ENCODE assay signal across 8 cellular contexts in the genomic region with DNA sequence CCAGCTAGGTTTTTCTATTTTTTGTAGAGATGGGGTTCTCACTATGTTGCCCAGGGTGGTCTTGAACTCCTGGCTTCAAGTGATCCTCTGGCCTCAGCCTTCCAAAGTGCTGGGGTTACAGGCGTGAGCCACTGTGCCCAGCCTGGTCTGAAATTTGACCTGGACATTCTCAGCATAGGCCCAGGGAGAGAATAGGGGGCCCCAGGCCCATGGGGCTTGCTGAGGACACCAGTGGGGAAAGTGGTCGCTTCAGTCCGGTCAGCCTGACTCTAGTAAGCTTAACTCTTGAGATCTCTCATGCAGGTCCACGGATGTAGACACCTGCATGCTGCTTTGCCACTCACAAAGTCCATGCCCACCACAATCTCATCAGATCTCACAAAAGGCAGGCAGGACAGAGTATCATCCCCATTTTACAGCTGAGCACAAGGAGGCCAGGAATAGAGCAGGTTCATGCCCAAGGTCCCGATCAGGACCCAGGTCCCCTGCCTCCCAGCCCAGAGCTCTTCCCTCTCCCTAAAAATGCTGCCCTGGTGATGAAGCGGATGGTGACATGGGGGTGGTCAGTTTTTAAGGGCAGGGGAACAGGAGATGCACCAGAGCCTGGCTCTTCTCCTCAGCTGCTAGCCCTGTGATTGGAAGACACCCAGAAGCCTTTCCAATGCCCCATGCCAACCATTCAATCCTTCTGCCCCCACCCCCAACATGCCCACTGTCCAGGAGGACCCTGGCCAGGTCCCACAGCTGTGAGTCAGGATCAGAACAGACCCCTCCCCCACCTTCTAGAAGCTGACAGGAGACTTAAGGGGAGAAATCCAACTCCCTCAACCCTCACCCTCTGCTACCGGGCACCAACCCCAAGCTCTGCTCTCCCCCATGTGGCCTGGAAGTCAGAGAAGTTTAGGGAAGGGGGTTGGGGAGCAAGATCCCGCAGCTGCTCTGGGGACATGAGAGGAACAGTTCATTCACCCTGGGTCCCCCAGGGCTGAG. TPM values are rescaled to one million over a fixed set of nuclear protein-coding genes. Genes with fewer than 3 reads are reported as not detected.
DNase-seq lines count a peak whose midpoint lies in the region; ATAC-seq lines count a peak whose summit lies in the region.

No MANE protein-coding gene starts in this region.

- no peak for ATAC-seq in naive thymus-derived CD4-positive, alpha-beta T cell
- no peak for ATAC-seq in HG03342 (IDR thresholded peaks at IDR 0.05; ENCODE audit: unreplicated experiment)

- CTCF ChIA-PET in naive thymus-derived CD4-positive, alpha-beta T cell (lab: Charles Lee) = no interaction called here

- intact Hi-C loops in naive thymus-derived CD4-positive, alpha-beta T cell (cut with micrococcal nuclease) = loop anchor here (1.0 to 5.0 kb wide), 4 partner anchors 8 to 1679 kb away; a partner anchor contains a TSS

- peak overlapping the region; percentile 78 for H3K4me3 ChIP-seq in BLaER1
- no peak overlapping the region for H3K4me3 ChIP-seq in Karpas-422 (ENCODE audit: low read length)
- H3K4me3 ChIP-seq in naive thymus-derived CD4-positive, alpha-beta T cell (ENCODE audit: low read length) = peak overlapping the region; percentile 42

- H3K79me2 ChIP-seq in Karpas-422 (ENCODE audit: low read length) = no peaks in the 10 kb centered on the region

- H3K27me3 ChIP-seq in BLaER1 (no peaks in the 10 kb centered on the region), Karpas-422 (ENCODE audit: low read length) (0 out of 2 replicates have a peak, but pooled peaks cover 4% of the 10 kb centered on the region)
- H3K27me3 ChIP-seq in naive thymus-derived CD4-positive, alpha-beta T cell (ENCODE audit: control insufficient read depth in 2 of 2, insufficient read depth in 2 of 2, low read length in 2 of 2) = no peaks in the 10 kb centered on the region

- DNase-seq in Karpas-422 (no peak), dermis blood vessel endothelial cell (peak; percentile 52), SKM-1 treated with dmso at 0.1 percent for 144 hours (lab: John Stamatoyannopoulos, UW; ENCODE audit: unreplicated experiment) (no peak), retina (no peak), GOT3 (lab: John Stamatoyannopoulos, UW) (no peak)
- no peak for DNase-seq in naive thymus-derived CD4-positive, alpha-beta T cell

- H3K9me3 ChIP-seq in BLaER1 (no peaks in the 10 kb centered on the region), Karpas-422 (ENCODE audit: low read length) (no peaks in the 10 kb centered on the region)
- H3K9me3 ChIP-seq in naive thymus-derived CD4-positive, alpha-beta T cell (ENCODE audit: control insufficient read depth in 2 of 3, low read length in 3 of 3) = no peaks in the 10 kb centered on the region

- POLR2A ChIA-PET in naive thymus-derived CD4-positive, alpha-beta T cell (lab: Charles Lee) = interaction anchor here (1.2 to 1.4 kb wide), 3 partner anchors 8 to 13 kb away, joined by 4 to 6 read pairs (median 5); a partner anchor contains a TSS

- H3K36me3 Mint-ChIP-seq in naive thymus-derived CD4-positive, alpha-beta T cell = peaks cover 0 to 2% (median 0%) of the 10 kb centered on the region in 5 donors

- no peaks in the 10 kb centered on the region for H3K9me2 ChIP-seq in Karpas-422 (replicated peaks; ENCODE audit: insufficient read depth, low read length)

- H2AFZ ChIP-seq in Karpas-422 (ENCODE audit: low read length) = no peak overlapping the region

- H3K36me3 ChIP-seq in BLaER1 = peaks cover 7% of the 10 kb centered on the region
- no peaks in the 10 kb centered on the region for H3K36me3 ChIP-seq in Karpas-422 (ENCODE audit: insufficient read depth, low read length)
- H3K36me3 ChIP-seq in naive thymus-derived CD4-positive, alpha-beta T cell (ENCODE audit: control insufficient read depth in 2 of 3, insufficient read depth in 3 of 3, low read length in 3 of 3) = no peaks in the 10 kb centered on the region

- H3K4me1 ChIP-seq in BLaER1 = peaks cover 64% of the 10 kb centered on the region
- H3K4me1 ChIP-seq in Karpas-422 (ENCODE audit: low read length) = peaks cover 10% of the 10 kb centered on the region
- peaks cover 0 to 9% of the 10 kb centered on the region in 2 donors for H3K4me1 ChIP-seq in naive thymus-derived CD4-positive, alpha-beta T cell (ENCODE audit: control insufficient read depth in 2 of 2, insufficient read depth in 2 of 2, low read length in 2 of 2)

- peak overlapping the region in 4 of 9 donors; percentile 60 to 88 (median 75) for H3K27ac Mint-ChIP-seq in naive thymus-derived CD4-positive, alpha-beta T cell

- H3K9me3 Mint-ChIP-seq in naive thymus-derived CD4-positive, alpha-beta T cell = no peaks in the 10 kb centered on the region

- H4K20me1 ChIP-seq in BLaER1 = no peaks in the 10 kb centered on the region
- no peaks in the 10 kb centered on the region for H4K20me1 ChIP-seq in Karpas-422 (ENCODE audit: insufficient read depth, low read depth, low read length)

- H3K27ac ChIP-seq in BLaER1 (peak overlapping the region; percentile 76), Karpas-422 (ENCODE audit: low read length) (no peak overlapping the region)
- peak overlapping the region; percentile 34 for H3K27ac ChIP-seq in naive thymus-derived CD4-positive, alpha-beta T cell (ENCODE audit: low read depth, low read length)

- peaks cover 24 to 49% (median 35%) of the 10 kb centered on the region in 7 donors for H3K4me1 Mint-ChIP-seq in naive thymus-derived CD4-positive, alpha-beta T cell

- no peaks in the 10 kb centered on the region for H3K27me3 Mint-ChIP-seq in naive thymus-derived CD4-positive, alpha-beta T cell

- H3K4me3 Mint-ChIP-seq in naive thymus-derived CD4-positive, alpha-beta T cell = peak overlapping the region; percentile 27 to 93 (median 80)

- H3K9ac ChIP-seq in BLaER1 (peak overlapping the region; percentile 83), Karpas-422 (ENCODE audit: low read length) (no peak overlapping the region)

- H3K4me2 ChIP-seq in BLaER1 (peak overlapping the region; percentile 99), Karpas-422 (ENCODE audit: low read depth, low read length, poor library complexity, severe bottlenecking) (peak overlapping the region; percentile 71)

RNA-seq across cellular contexts. Expression of a gene that starts 1.8 kb away (rescaled TPM):
- total RNA-seq in Karpas-422 (2014; rRNA removed; shearing (Covaris generic); ENCODE audit: low replicate concordance) = 4.6 and 10.7 TPM in 2 replicates
- 12.4 and 20.2 TPM in 2 replicates for total RNA-seq in dermis blood vessel endothelial cell
- 10 to 100 TPM in 2 of 5 experiments, 1 to 10 TPM in 3; 2.9 to 19.0 (median 8.6) TPM for total RNA-seq in naive thymus-derived CD4-positive, alpha-beta T cell
- polyA plus RNA-seq in naive thymus-derived CD4-positive, alpha-beta T cell = 1 to 10 TPM; 5.1 to 8.8 TPM

RNA-seq across cellular contexts. Expression of a gene that starts 9.0 kb away (rescaled TPM):
- 27.3 and 31.1 TPM in 2 replicates for total RNA-seq in Karpas-422 (2014; rRNA removed; shearing (Covaris generic); ENCODE audit: low replicate concordance)
- total RNA-seq in dermis blood vessel endothelial cell = 47.0 and 47.5 TPM in 2 replicates
- total RNA-seq in naive thymus-derived CD4-positive, alpha-beta T cell = 10 to 100 TPM in 3 of 5 experiments, 1 to 10 TPM in 2; 8.2 to 42.8 (median 15.7) TPM
- polyA plus RNA-seq in naive thymus-derived CD4-positive, alpha-beta T cell = 10 to 100 TPM; 17.4 to 26.0 TPM

RNA-seq across cellular contexts. Expression of a gene that starts 13.7 kb away (rescaled TPM):
- 56.8 and 124 TPM in 2 replicates for total RNA-seq in Karpas-422 (2014; rRNA removed; shearing (Covaris generic); ENCODE audit: low replicate concordance)
- 73.7 and 136 TPM in 2 replicates for total RNA-seq in dermis blood vessel endothelial cell
- total RNA-seq in naive thymus-derived CD4-positive, alpha-beta T cell = 10 to 100 TPM; 43.2 to 90.4 (median 77.6) TPM
- polyA plus RNA-seq in naive thymus-derived CD4-positive, alpha-beta T cell = 100 to 1,000 TPM; 116 to 118 TPM

RNA-seq across cellular contexts. Expression of a gene that starts 43.0 kb away (rescaled TPM):
- total RNA-seq in Karpas-422 (2014; rRNA removed; shearing (Covaris generic); ENCODE audit: low replicate concordance) = 0.07 TPM in 1 of 2 replicates, not detected in the other
- under 0.01 and 0.05 TPM in 2 replicates for total RNA-seq in dermis blood vessel endothelial cell
- total RNA-seq in naive thymus-derived CD4-positive, alpha-beta T cell = under 1 TPM in 2 of 5 experiments, not detected in 3; 0.17 to 0.19 TPM
- polyA plus RNA-seq in naive thymus-derived CD4-positive, alpha-beta T cell = not detected

RNA-seq across cellular contexts. Expression of a gene that starts 56.7 kb away (rescaled TPM):
- total RNA-seq in Karpas-422 (2014; rRNA removed; shearing (Covaris generic); ENCODE audit: low replicate concordance) = 45.7 and 47.0 TPM in 2 replicates
- total RNA-seq in dermis blood vessel endothelial cell = 21.3 and 21.5 TPM in 2 replicates
- 10 to 100 TPM; 23.3 to 35.7 (median 30.6) TPM for total RNA-seq in naive thymus-derived CD4-positive, alpha-beta T cell
- 10 to 100 TPM; 14.1 to 23.9 TPM for polyA plus RNA-seq in naive thymus-derived CD4-positive, alpha-beta T cell
